Comparison of ENCODE assay signal across 2 cellular contexts in genomic region chr12:8664228-8664963, GRCh38.
TF ChIP-seq lines count a peak whose summit lies in the region.

No MANE protein-coding gene starts in this region.

TF ChIP-seq in liver, 16 proteins besides CTCF, POLR2A, EP300 and RAD21:
- TF ChIP-seq NR2F2 (IDR thresholded peaks at IDR 0.05) (no peak), JUND (IDR thresholded peaks at IDR 0.05) (no peak), ATF3 (IDR thresholded peaks at IDR 0.05) (no peak), REST (IDR thresholded peaks at IDR 0.05) (no peak), EGR1 (IDR thresholded peaks at IDR 0.05; ENCODE audit: low read depth in 2 of 2) (no peak), TAF1 (conservative IDR thresholded peaks at IDR 0.05) (no peak), SP1 (IDR thresholded peaks at IDR 0.05) (peak; percentile 16), HNF4G (IDR thresholded peaks at IDR 0.05) (no peak), RXRA (IDR thresholded peaks at IDR 0.05) (peak; percentile 36 to 49), GABPA (IDR thresholded peaks at IDR 0.05 in 1 of 2, conservative IDR thresholded peaks at IDR 0.05 in 1 of 2) (no peak), FOXA2 (IDR thresholded peaks at IDR 0.05) (no peak), YY1 (IDR thresholded peaks at IDR 0.05) (no peak), HNF4A (conservative IDR thresholded peaks at IDR 0.05) (no peak), MAX (IDR thresholded peaks at IDR 0.05) (no peak)

TF ChIP-seq in HepG2, 621 proteins besides CTCF, POLR2A, EP300 and RAD21:
- TF ChIP-seq ZNF720 (CRISPR knock-in tag; IDR thresholded peaks at IDR 0.05) (no peak), ZNF770 (CRISPR knock-in tag; IDR thresholded peaks at IDR 0.05) (no peak), FOXO4 (CRISPR knock-in tag; conservative IDR thresholded peaks at IDR 0.05) (no peak), TARDBP (CRISPR knock-in tag; IDR thresholded peaks at IDR 0.05) (no peak), NFKBIZ (CRISPR knock-in tag; IDR thresholded peaks at IDR 0.05) (no peak), STAT6 (CRISPR knock-in tag; IDR thresholded peaks at IDR 0.05; ENCODE audit: borderline replicate concordance) (no peak), SP5 (CRISPR knock-in tag; IDR thresholded peaks at IDR 0.05; ENCODE audit: borderline replicate concordance, low read depth) (no peak), ZUFSP (CRISPR knock-in tag; IDR thresholded peaks at IDR 0.05; ENCODE audit: borderline replicate concordance) (no peak), ZFP62 (CRISPR knock-in tag; IDR thresholded peaks at IDR 0.05) (no peak), ZNF431 (CRISPR knock-in tag; IDR thresholded peaks at IDR 0.05; ENCODE audit: borderline replicate concordance, low read depth) (no peak), SETDB1 (CRISPR knock-in tag; IDR thresholded peaks at IDR 0.05; ENCODE audit: borderline replicate concordance) (no peak), ONECUT2 (CRISPR knock-in tag; IDR thresholded peaks at IDR 0.05) (no peak), ZNF331 (CRISPR knock-in tag; IDR thresholded peaks at IDR 0.05) (no peak)
